24 cellular contexts compared by ENCODE assay signal in the genomic region with DNA sequence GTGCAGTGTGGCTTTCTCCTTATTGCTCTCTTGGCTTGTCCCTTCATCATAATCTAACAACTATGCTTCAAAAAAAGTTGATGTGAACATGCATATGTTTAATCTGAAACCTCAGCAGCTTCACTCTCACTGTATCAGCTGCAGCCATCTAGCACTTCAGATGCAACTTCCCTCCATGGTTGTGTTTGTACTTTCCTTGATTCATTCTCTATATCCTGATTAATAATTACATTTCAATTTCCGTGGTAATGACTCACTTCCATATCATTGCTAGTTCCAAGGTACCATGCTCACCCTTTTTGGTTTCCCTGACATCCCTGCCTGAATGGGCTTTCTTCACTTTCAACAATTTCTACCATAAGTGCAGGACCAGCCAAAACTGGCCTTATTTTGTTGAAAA. TPM values are rescaled to one million over a fixed set of nuclear protein-coding genes. Genes with fewer than 3 reads are reported as not detected.
"Had no signal": no experiment of that assay in that cellular context is flagged by ENCODE, and none has a peak within 500 bp of the region (broad histone marks: within the 10 kb centered on the region; RNA-seq: fewer than 3 reads in every experiment).

No MANE protein-coding gene starts in this region.

- H3K36me3 ChIP-seq: brain microvascular endothelial cell had no signal

- H3K27ac Mint-ChIP-seq: activated CD8-positive, alpha-beta T cell treated with anti-CD3 and anti-CD28 coated beads for 36 hours; activated naive CD4-positive, alpha-beta T cell treated with anti-CD3 and anti-CD28 coated beads, Interleukin-2, amount 10 ng/mL, durations not matched to agents 7 days and 5 days; activated naive CD8-positive, alpha-beta T cell treated with anti-CD3 and anti-CD28 coated beads for 36 hours; activated T-cell treated with anti-CD3 and anti-CD28 coated beads, Interleukin-2, amount 50 U/mL, for 72 hours; activated T-helper 2 cell treated with anti-CD3 and anti-CD28 coated beads, Interferon-gamma antibody, Interleukin-2, Interleukin-4, amounts not matched to agents 10 μg/mL and 5 μg/mL and 100 μg/mL, durations not matched to agents 14 hours and 24 hours and 36 hours had no signal

- H3K4me3 Mint-ChIP-seq: activated CD8-positive, alpha-beta T cell treated with anti-CD3 and anti-CD28 coated beads for 36 hours; activated naive CD4-positive, alpha-beta T cell treated with anti-CD3 and anti-CD28 coated beads, Interleukin-2, amount 10 ng/mL, durations not matched to agents 7 days and 5 days; activated naive CD8-positive, alpha-beta T cell treated with anti-CD3 and anti-CD28 coated beads for 36 hours; activated T-cell treated with anti-CD3 and anti-CD28 coated beads, Interleukin-2, amount 50 U/mL, for 72 hours had no signal

- H3K4me1 Mint-ChIP-seq: activated naive CD4-positive, alpha-beta T cell treated with anti-CD3 and anti-CD28 coated beads, Interleukin-2, amount 10 ng/mL, durations not matched to agents 7 days and 5 days; activated naive CD8-positive, alpha-beta T cell treated with anti-CD3 and anti-CD28 coated beads for 36 hours had no signal

- H3K27me3 Mint-ChIP-seq: activated CD8-positive, alpha-beta T cell treated with anti-CD3 and anti-CD28 coated beads for 36 hours; activated naive CD4-positive, alpha-beta T cell treated with anti-CD3 and anti-CD28 coated beads, Interleukin-2, amount 10 ng/mL, durations not matched to agents 7 days and 5 days had no signal

- H3K27me3 ChIP-seq: brain microvascular endothelial cell had no signal

- DNase-seq: activated CD4-positive, alpha-beta T cell treated with anti-CD3 and anti-CD28 coated beads, Interleukin-2, amount 50 U/mL, for 1 hour; activated CD4-positive, CD25-positive, alpha-beta regulatory T cell; activated CD8-positive, alpha-beta memory T cell treated with anti-CD3 and anti-CD28 coated beads, Interleukin-2, amount 50 U/mL, for 4 hours; activated CD8-positive, alpha-beta T cell treated with anti-CD3 and anti-CD28 coated beads for 36 hours; activated gamma-delta T cell treated with Interleukin-2 at 50 U/mL for 16 hours; activated naive CD4-positive, alpha-beta T cell treated with anti-CD3 and anti-CD28 coated beads, Interleukin-2, amount 10 ng/mL, durations not matched to agents 7 days and 5 days; activated naive CD8-positive, alpha-beta T cell treated with anti-CD3 and anti-CD28 coated beads for 36 hours; activated T-cell treated with anti-CD3 and anti-CD28 coated beads, Interleukin-2, amount 50 U/mL, for 72 hours; brain microvascular endothelial cell; cerebellar nuclear complex; Karpas-422; NCI-H1105 treated with DMSO at 0.1 percent for 48 hours; NCI-H1436 treated with DMSO at 0.1 percent for 48 hours; NCI-H187; NCI-H2081; NCI-H446; NCI-H524; SHP77 treated with DMSO at 0.1 percent for 48 hours had no signal

- H3K27ac ChIP-seq: brain microvascular endothelial cell, VCaP had no signal

- H3K9me3 Mint-ChIP-seq: activated CD8-positive, alpha-beta T cell treated with anti-CD3 and anti-CD28 coated beads for 36 hours; activated naive CD4-positive, alpha-beta T cell treated with anti-CD3 and anti-CD28 coated beads, Interleukin-2, amount 10 ng/mL, durations not matched to agents 7 days and 5 days; activated naive CD8-positive, alpha-beta T cell treated with anti-CD3 and anti-CD28 coated beads for 36 hours; activated T-cell treated with anti-CD3 and anti-CD28 coated beads, Interleukin-2, amount 50 U/mL, for 72 hours; activated T-helper 2 cell treated with anti-CD3 and anti-CD28 coated beads, Interferon-gamma antibody, Interleukin-2, Interleukin-4, amounts not matched to agents 10 μg/mL and 5 μg/mL and 100 μg/mL, durations not matched to agents 14 hours and 24 hours and 36 hours had no signal

- ATAC-seq: activated CD8-positive, alpha-beta T cell treated with anti-CD3 and anti-CD28 coated beads for 36 hours; activated T-cell treated with anti-CD3 and anti-CD28 coated beads, Interleukin-2, amount 50 U/mL, for 72 hours had no signal

- H3K36me3 Mint-ChIP-seq: activated naive CD4-positive, alpha-beta T cell treated with anti-CD3 and anti-CD28 coated beads, Interleukin-2, amount 10 ng/mL, durations not matched to agents 7 days and 5 days; activated naive CD8-positive, alpha-beta T cell treated with anti-CD3 and anti-CD28 coated beads for 36 hours had no signal

RNA-seq across cellular contexts. Expression of gene MDFIC2, which starts 51.2 kb away (rescaled TPM):
- total RNA-seq: activated CD8-positive, alpha-beta T cell treated with anti-CD3 and anti-CD28 coated beads for 36 hours; activated naive CD8-positive, alpha-beta T cell treated with anti-CD3 and anti-CD28 coated beads for 36 hours; activated T-cell treated with anti-CD3 and anti-CD28 coated beads, Interleukin-2, amount 50 U/mL, for 72 hours; activated T-helper 2 cell treated with anti-CD3 and anti-CD28 coated beads, Interferon-gamma antibody, Interleukin-2, Interleukin-4, amounts not matched to agents 10 μg/mL and 5 μg/mL and 100 μg/mL, durations not matched to agents 14 hours and 24 hours and 36 hours; cardiac septum; SK-MEL-5; T-helper 2 cell treated with Interferon-gamma antibody and Interleukin-4, amounts not matched to agents 100 ng/mL and 5 ng/mL, for 36 hours had no signal
- polyA plus RNA-seq: adipose tissue had no signal
